ENCODE assay signal across 8 cellular contexts in the genomic region with DNA sequence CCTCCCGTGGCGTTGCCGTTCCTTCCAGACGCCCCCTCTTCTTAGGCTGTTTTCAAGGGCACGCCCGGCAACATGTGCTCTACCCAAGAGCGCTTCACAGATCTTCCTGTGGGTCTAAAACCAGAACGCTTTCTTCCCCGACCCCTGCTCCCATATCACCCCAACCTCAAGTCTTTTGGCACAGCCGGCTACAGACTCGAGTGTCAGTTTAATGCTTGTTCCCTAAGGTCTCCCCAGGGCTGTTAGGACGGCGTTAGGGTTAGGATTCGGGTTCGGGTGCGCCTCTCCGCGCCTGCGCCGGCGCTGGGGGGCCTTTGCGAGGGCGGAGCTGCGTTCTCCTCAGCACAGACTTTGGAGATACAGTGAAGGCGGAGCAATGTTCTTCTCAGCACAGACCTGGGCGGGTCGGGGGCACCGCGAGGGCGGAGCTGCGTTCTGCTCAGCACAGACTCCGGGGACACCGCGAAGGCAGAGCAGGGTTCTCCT.
A peak's percentile ranks its signal among the peaks of the same experiment; 100 is the strongest.
DNase-seq lines count a peak whose midpoint lies in the region; ATAC-seq, FAIRE-seq and TF ChIP-seq lines count a peak whose summit lies in the region.
"Not testable (repeated sequence)": the region's sequence is repeated elsewhere in the genome, so short reads cannot be mapped to it uniquely, and the experiment has no call there.

No MANE protein-coding gene starts in this region.

- not testable (repeated sequence) for H3K36me3 ChIP-seq in A673 (ENCODE audit: insufficient read depth, low read length, poor library complexity, severe bottlenecking); astrocyte (ENCODE audit: insufficient read depth, low read length); mucosa of stomach (ENCODE audit: control insufficient read depth, insufficient read depth, low read length)

- H3K27me3 Mint-ChIP-seq in astrocyte (ENCODE audit: low read depth, unreplicated experiment), result not testable (repeated sequence)

- H3K4me3 ChIP-seq in A673 (ENCODE audit: low read depth, low read length, poor library complexity, severe bottlenecking) (peak overlapping the region; percentile 40), WI38 (ENCODE audit: low read depth, low read length) (peak overlapping the region; percentile 46), astrocyte (ENCODE audit: insufficient read depth, low read depth, low read length) (peak overlapping the region; percentile 66)
- not testable (repeated sequence) for H3K4me3 ChIP-seq in mucosa of stomach (ENCODE audit: low read length)

- not testable (repeated sequence) for H3K27ac Mint-ChIP-seq in astrocyte (ENCODE audit: unreplicated experiment)

- not testable (repeated sequence) for H3K27ac ChIP-seq in A673 (ENCODE audit: low read depth, low read length, poor library complexity, severe bottlenecking); astrocyte (ENCODE audit: low read depth, low read length)

- H2AFZ ChIP-seq in astrocyte (ENCODE audit: low read depth, low read length), result peak overlapping the region; percentile 66

- not testable (repeated sequence) for FAIRE-seq in astrocyte (lab: Jason Lieb, UNC)

- BruUV-seq in A673 (replicated peaks; lab: Mats Ljungman, UMichigan), result not testable (repeated sequence)

- peak overlapping the region; percentile 84 for H3K4me3 Mint-ChIP-seq in astrocyte (ENCODE audit: unreplicated experiment)

- H3K4me1 ChIP-seq in A673 (ENCODE audit: insufficient read depth, low read length, poor library complexity, severe bottlenecking); astrocyte (ENCODE audit: insufficient read depth, low read length); mucosa of stomach (ENCODE audit: control insufficient read depth, insufficient read depth, low read length): not testable (repeated sequence)

- H4K20me1 ChIP-seq in astrocyte (ENCODE audit: insufficient read depth, low read length), result not testable (repeated sequence)

- peak; percentile 45 for DNase-seq in A673 (ENCODE audit: low spot score)
- peak; percentile 24 to 44 (median 27) for DNase-seq in NCI-H1417 (lab: John Stamatoyannopoulos, UW)
- DNase-seq in astrocyte (ENCODE audit: low read depth), result peak; percentile 0
- peak; percentile 10 for DNase-seq in germinal center (ENCODE audit: low spot score)
- peak; percentile 51 for DNase-seq in stimulated activated CD4-positive, alpha-beta T cell treated with anti-CD3 and anti-CD28 coated beads, Interleukin-4, amount 100 ng/mL, for 1 hour

- H3K4me1 Mint-ChIP-seq in astrocyte (ENCODE audit: low read depth, unreplicated experiment), result not testable (repeated sequence)

- not testable (repeated sequence) for H3K9me3 ChIP-seq in A673 (ENCODE audit: low read depth, low read length, poor library complexity, severe bottlenecking); astrocyte (ENCODE audit: insufficient read depth, low read depth, low read length); mucosa of stomach (ENCODE audit: control insufficient read depth, low read length)

- TF ChIP-seq CTCF in A673 (conservative IDR thresholded peaks at IDR 0.05; ENCODE audit: low read depth, low read length); WI38 (IDR thresholded peaks at IDR 0.05; ENCODE audit: low read depth, low read length); astrocyte (IDR thresholded peaks at IDR 0.05; ENCODE audit: insufficient read depth, low read depth, low read length): not testable (repeated sequence)

- H3K27me3 ChIP-seq in A673 (replicated peaks; ENCODE audit: insufficient read depth, low read depth, low read length, poor library complexity); astrocyte (ENCODE audit: insufficient read depth, low read length); mucosa of stomach (ENCODE audit: control insufficient read depth, insufficient read depth, low read length): not testable (repeated sequence)

- H3K4me2 ChIP-seq in astrocyte (ENCODE audit: low read length), result peak overlapping the region; percentile 91

- POLR2A ChIA-PET in A673 (lab: Charles Lee; ENCODE audit: low non-redundant PET), result not testable (repeated sequence)

- not testable (repeated sequence) for H3K79me2 ChIP-seq in astrocyte (ENCODE audit: insufficient read depth, low read length)

- intact Hi-C loops in A673 (cut with micrococcal nuclease; ENCODE audit: unreplicated experiment), result loop anchor here (5.0 to 10.0 kb wide), 3 partner anchors 120 to 648 kb away; no protein-coding TSS in a partner anchor

- peak; percentile 74 for ATAC-seq in GM19351 (IDR thresholded peaks at IDR 0.05; ENCODE audit: unreplicated experiment)

- H3K36me3 Mint-ChIP-seq in astrocyte (ENCODE audit: low read depth, unreplicated experiment), result not testable (repeated sequence)

- CTCF ChIA-PET in A673 (lab: Charles Lee), result interaction anchor here (0.6 to 0.7 kb wide), 2 partner anchors 111 to 129 kb away, joined by 3 to 4 read pairs; no protein-coding TSS in a partner anchor

- peak overlapping the region; percentile 59 for H3K9ac ChIP-seq in astrocyte (ENCODE audit: low read length)
- H3K9ac ChIP-seq in mucosa of stomach (ENCODE audit: low read length), result peak overlapping the region; percentile 39

- H3K9me3 Mint-ChIP-seq in astrocyte (ENCODE audit: unreplicated experiment), result not testable (repeated sequence)

Comparison
In these comparisons a context has a peak if more than half of its experiments do, and no peak if none do; other contexts are left out.
1. DNase-seq: peak in every context shown above with its lines; median percentile 51 in stimulated activated CD4-positive, alpha-beta T cell treated with anti-CD3 and anti-CD28 coated beads, Interleukin-4, amount 100 ng/mL, for 1 hour; 45 in A673; 27 in NCI-H1417; 10 in germinal center; 0 in astrocyte.